Comparison of ENCODE assay signal across 9 cellular contexts in genomic region chr9:37144762-37145161, GRCh38. TPM values are rescaled to one million over a fixed set of nuclear protein-coding genes. Genes with fewer than 3 reads are reported as not detected.
A peak's percentile ranks its signal among the peaks of the same experiment; 100 is the strongest.
DNase-seq lines count a peak whose midpoint lies in the region; ATAC-seq and TF ChIP-seq lines count a peak whose summit lies in the region.
"Had no signal": no experiment of that assay in that cellular context is flagged by ENCODE, and none has a peak within 500 bp of the region (broad histone marks: within the 10 kb centered on the region; RNA-seq: fewer than 3 reads in every experiment).

No MANE protein-coding gene starts in this region.

- POLR2A ChIA-PET in GM10248 (lab: Yijun Ruan, JAX), result no interaction called here

- CTCF ChIA-PET in GM10248 (lab: Yijun Ruan, JAX), result no interaction called here

- ATAC-seq in GM21786 (IDR thresholded peaks at IDR 0.05; ENCODE audit: unreplicated experiment), result peak; percentile 70
- no peak for ATAC-seq in SK-N-SH treated with all-trans-retinoic acid at 6 μM for 48 hours

- DNase-seq in GM10248 (ENCODE audit: extremely low spot score) (peak; percentile 11), NCI-H69 (lab: John Stamatoyannopoulos, UW) (peak; percentile 72), kidney glomerular epithelial cell (lab: John Stamatoyannopoulos, UW) (peak; percentile 78), H4 (ENCODE audit: low spot score) (no peak), DMS153 treated with DMSO at 0.1 percent for 48 hours (lab: John Stamatoyannopoulos, UW; ENCODE audit: unreplicated experiment) (no peak)
- DNase-seq in activated CD4-positive, CD25-positive, alpha-beta regulatory T cell treated with anti-CD3 and anti-CD28 coated beads, Interleukin-2, amount 50 U/mL, for 72 hours, result no peak
- DNase-seq: stimulated activated CD4-positive, alpha-beta T cell treated with anti-CD3 and anti-CD28 coated beads, Interleukin-2, amount 100 ng/mL, for 24 hours had no signal

- no peak for TF ChIP-seq CTCF in GM10248 (IDR thresholded peaks at IDR 0.05; ENCODE audit: control extremely low read depth, extremely low read depth, low read depth, missing control alignments)

TF ChIP-seq in SK-N-SH treated with all-trans-retinoic acid at 6 μM for 48 hours, 23 proteins besides CTCF, POLR2A, EP300 and RAD21:
- TF ChIP-seq SNAI2 (CRISPR knock-in tag; IDR thresholded peaks at IDR 0.05) (no peak), CSDC2 (CRISPR knock-in tag; IDR thresholded peaks at IDR 0.05) (no peak), GLIS3 (CRISPR knock-in tag; IDR thresholded peaks at IDR 0.05) (no peak), ZC3H10 (CRISPR knock-in tag; IDR thresholded peaks at IDR 0.05) (no peak), ESRRG (CRISPR knock-in tag; IDR thresholded peaks at IDR 0.05) (no peak), ZFP3 (CRISPR knock-in tag; IDR thresholded peaks at IDR 0.05) (no peak), RARB (CRISPR knock-in tag; IDR thresholded peaks at IDR 0.05) (no peak), ZFP30 (CRISPR knock-in tag; IDR thresholded peaks at IDR 0.05) (no peak)
TF ChIP-seq in SK-N-SH treated with all-trans-retinoic acid at 6 μM for 48 hours: peak in this region for 0.

RNA-seq across cellular contexts. Expression of gene ZCCHC7, which starts 24.4 kb away (rescaled TPM):
- total RNA-seq in H4 (2014; rRNA removed; shearing (Covaris generic)), result 13.3 and 15.6 TPM in 2 replicates

Comparison
In these comparisons a context has a peak if more than half of its experiments do, and no peak if none do; other contexts are left out.
1. DNase-seq: peak in GM10248 (single experiment), NCI-H69 (single experiment) and kidney glomerular epithelial cell (single experiment); none in H4 (single experiment), DMS153 treated with DMSO at 0.1 percent for 48 hours (single experiment) and activated CD4-positive, CD25-positive, alpha-beta regulatory T cell treated with anti-CD3 and anti-CD28 coated beads, Interleukin-2, amount 50 U/mL, for 72 hours (single experiment).